8 cellular contexts compared by ENCODE assay signal in the genomic region with DNA sequence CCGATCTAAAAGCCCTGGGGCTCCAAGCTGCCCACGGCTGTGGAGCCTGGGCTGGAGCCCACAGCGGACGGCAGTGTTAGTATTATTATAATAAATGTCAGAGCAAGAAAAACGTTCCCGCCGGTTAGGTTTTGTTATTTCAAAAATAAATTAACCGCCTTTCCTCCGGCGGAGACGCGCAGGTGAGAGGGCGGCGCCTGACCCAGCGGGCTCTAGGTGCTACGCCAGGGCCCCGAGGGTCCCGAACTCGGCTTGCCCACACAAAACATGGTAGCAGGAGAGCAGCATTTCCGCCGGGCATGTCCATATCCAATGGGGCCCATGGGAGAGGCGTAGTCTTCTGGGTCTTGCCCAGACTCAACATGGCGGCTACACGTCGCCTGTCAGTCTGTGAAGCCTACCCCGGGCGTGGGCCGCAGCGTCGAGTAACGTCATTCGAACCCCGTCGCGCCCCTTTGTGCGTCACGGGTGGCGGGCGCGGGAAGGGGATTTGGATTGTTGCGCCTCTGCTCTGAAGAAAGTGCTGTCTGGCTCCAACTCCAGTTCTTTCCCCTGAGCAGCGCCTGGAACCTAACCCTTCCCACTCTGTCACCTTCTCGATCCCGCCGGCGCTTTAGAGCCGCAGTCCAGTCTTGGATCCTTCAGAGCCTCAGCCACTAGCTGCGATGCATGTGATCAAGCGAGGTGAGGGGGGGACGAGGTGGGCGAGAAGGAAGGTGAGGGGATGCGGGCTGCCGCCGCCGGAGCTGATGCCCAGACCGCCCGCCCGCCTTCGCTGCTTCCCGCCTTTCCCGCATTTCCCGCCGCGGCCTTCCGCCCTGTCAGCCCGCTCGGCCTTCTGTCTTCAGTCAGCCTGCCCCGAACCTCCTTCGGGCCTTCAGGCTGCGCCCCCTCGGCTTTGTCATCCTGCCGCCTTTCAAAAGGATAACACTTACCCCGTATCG. TPM values are rescaled to one million over a fixed set of nuclear protein-coding genes. Genes with fewer than 3 reads are reported as not detected.
DNase-seq lines count a peak whose midpoint lies in the region; ATAC-seq and TF ChIP-seq lines count a peak whose summit lies in the region.

RRM1 (plus strand) TSS at position 452 of the 944 bp plus-strand sequence; CDS start at position 666, 214 bp downstream.

- H3K9me3 ChIP-seq in mononuclear cell (ENCODE audit: low read depth, low read length): no peaks in the 10 kb centered on the region

- H3K27me3 ChIP-seq in mononuclear cell (ENCODE audit: insufficient read depth, low read length): no peaks in the 10 kb centered on the region

- peak; percentile 83 for DNase-seq in DMS 273 treated with DMSO at 0.1 percent for 48 hours (lab: John Stamatoyannopoulos, UW)
- peak; percentile 56 for DNase-seq in OCI-M2 (lab: John Stamatoyannopoulos, UW; ENCODE audit: unreplicated experiment)
- DNase-seq in activated T-cell treated with anti-CD3 and anti-CD28 coated beads for 4 hours: peak; percentile 92
- DNase-seq in epithelial cell of esophagus (ENCODE audit: low read depth): peak; percentile 95
- peak; percentile 83 to 85 for DNase-seq in stimulated activated CD8-positive, alpha-beta memory T cell treated with anti-CD3 and anti-CD28 coated beads, Interleukin-4, amount 100 ng/mL, for 1 hour (ENCODE audit: low read depth in 2 of 2, low spot score in 1 of 2)

- peak within 1 kb of the TSS; percentile 95 to 100 (median 98) for H3K4me3 Mint-ChIP-seq in IgD-negative memory B cell

- H3K4me1 Mint-ChIP-seq in IgD-negative memory B cell: peaks cover 37 to 41% (median 39%) of the 10 kb centered on the region in 3 donors

- no peaks in the 10 kb centered on the region for H3K36me3 Mint-ChIP-seq in IgD-negative memory B cell

- peaks cover 63% of the 10 kb centered on the region for H3K4me1 ChIP-seq in mononuclear cell (ENCODE audit: insufficient read depth, low read length)

- peak within 1 kb of the TSS; percentile 95 to 100 (median 98) for H3K27ac Mint-ChIP-seq in IgD-negative memory B cell

- H3K9me3 Mint-ChIP-seq in IgD-negative memory B cell: no peaks in the 10 kb centered on the region

- TF ChIP-seq CTCF in epithelial cell of esophagus (IDR thresholded peaks at IDR 0.05; ENCODE audit: insufficient read depth, low read depth, low read length, missing control alignments): no peak

- H3K27me3 Mint-ChIP-seq in IgD-negative memory B cell: peaks cover 1% of the 10 kb centered on the region

- H3K4me3 ChIP-seq in epithelial cell of esophagus (ENCODE audit: low read length) (peak within 1 kb of the TSS; percentile 95), mononuclear cell (ENCODE audit: low read length) (peak within 1 kb of the TSS; percentile 94)

- peak; percentile 95 for ATAC-seq in GM21529 (IDR thresholded peaks at IDR 0.05; ENCODE audit: unreplicated experiment)

RNA-seq across cellular contexts. Expression of gene RRM1, which starts in this region (rescaled TPM):
- polyA plus RNA-seq in IgD-negative memory B cell: 16.6 TPM
- 36.0 TPM for total RNA-seq in mononuclear cell

Comparison
In these comparisons a context has a peak if more than half of its experiments do, and no peak if none do; other contexts are left out.
1. Peak in every context shown above with its lines: DNase-seq, ATAC-seq and H3K4me3 ChIP-seq.